Comparison of ENCODE assay signal across 8 cellular contexts in the genomic region with DNA sequence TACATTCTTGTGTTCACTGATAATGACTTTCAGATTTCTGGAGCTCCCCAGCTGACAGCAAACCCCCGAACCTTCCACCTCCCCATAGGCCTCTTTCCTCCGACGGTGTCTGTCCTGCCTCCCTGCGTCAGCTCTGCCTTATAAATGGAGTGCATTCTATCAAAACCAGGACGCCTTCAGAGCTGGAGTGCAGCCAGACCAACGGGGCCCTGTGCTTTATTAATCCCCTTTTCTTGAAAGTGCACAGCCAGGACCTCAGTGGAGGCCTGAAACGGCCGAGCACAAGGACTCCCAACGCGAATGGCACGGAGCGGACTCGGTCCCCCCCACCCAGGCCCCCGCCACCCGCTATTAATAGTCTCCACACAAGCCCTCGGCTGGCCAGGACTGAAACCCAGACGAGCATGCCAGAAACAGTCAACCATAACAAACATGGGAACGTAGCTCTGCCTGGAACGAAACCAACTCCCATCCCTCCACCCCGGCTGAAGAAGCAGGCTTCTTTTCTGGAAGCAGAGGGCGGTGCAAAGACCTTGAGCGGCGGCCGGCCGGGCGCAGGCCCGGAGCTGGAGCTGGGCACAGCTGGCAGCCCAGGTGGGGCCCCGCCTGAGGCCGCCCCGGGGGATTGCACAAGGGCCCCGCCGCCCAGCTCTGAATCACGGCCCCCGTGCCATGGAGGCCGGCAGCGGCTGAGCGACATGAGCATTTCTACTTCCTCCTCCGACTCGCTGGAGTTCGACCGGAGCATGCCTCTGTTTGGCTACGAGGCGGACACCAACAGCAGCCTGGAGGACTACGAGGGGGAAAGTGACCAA. TPM values are rescaled to one million over a fixed set of nuclear protein-coding genes. Genes with fewer than 3 reads are reported as not detected.
DNase-seq lines count a peak whose midpoint lies in the region; ATAC-seq and TF ChIP-seq lines count a peak whose summit lies in the region.

No MANE protein-coding gene starts in this region.

- H3K36me3 ChIP-seq in vagina: peaks cover 0 to 18% of the 10 kb centered on the region in 2 donors

- H3K27me3 ChIP-seq in vagina: no peaks in the 10 kb centered on the region

- no peaks in the 10 kb centered on the region for H3K9me3 Mint-ChIP-seq in natural killer cell

- H3K4me3 Mint-ChIP-seq in natural killer cell: no peak overlapping the region

- H3K4me1 ChIP-seq in vagina: peaks cover 54% of the 10 kb centered on the region

- no peaks in the 10 kb centered on the region for H3K36me3 Mint-ChIP-seq in natural killer cell

- no peaks in the 10 kb centered on the region for H3K9me3 ChIP-seq in vagina

- H3K27ac ChIP-seq in epithelial cell of prostate: peak overlapping the region; percentile 94
- H3K27ac ChIP-seq in vagina: peak overlapping the region; percentile 83

- H3K27ac Mint-ChIP-seq in natural killer cell: no peak overlapping the region

- peaks cover 0 to 5% of the 10 kb centered on the region in 2 donors for H3K4me1 Mint-ChIP-seq in natural killer cell

- peak overlapping the region; percentile 68 to 75 for H3K4me3 ChIP-seq in vagina

- peak; percentile 89 for DNase-seq in GM03348 (ENCODE audit: low spot score)
- DNase-seq in NOMO-1 treated with DMSO at 0.1 percent for 48 hours (lab: John Stamatoyannopoulos, UW; ENCODE audit: unreplicated experiment): peak; percentile 73
- peak; percentile 50 for DNase-seq in epithelial cell of prostate (ENCODE audit: low read depth, low spot score)
- DNase-seq in mucosa of gallbladder (ENCODE audit: low spot score): peak; percentile 79
- DNase-seq in vagina (ENCODE audit: extremely low spot score in 2 of 2): peak in 1 of 2 donors; percentile 95
- no peak for DNase-seq in NCI-H2107 (lab: John Stamatoyannopoulos, UW)
- DNase-seq in natural killer cell: no peak
- DNase-seq in SKM-1 (lab: John Stamatoyannopoulos, UW; ENCODE audit: unreplicated experiment): no peak

- H3K27me3 Mint-ChIP-seq in natural killer cell (ENCODE audit: low read depth in 2 of 2): peaks cover 0 to 7% of the 10 kb centered on the region in 2 donors

- TF ChIP-seq POLR2A in vagina (IDR thresholded peaks at IDR 0.05): no peak

- TF ChIP-seq CTCF in vagina (IDR thresholded peaks at IDR 0.05) (no peak), natural killer cell (IDR thresholded peaks at IDR 0.05) (no peak)

- ATAC-seq in natural killer cell: no peak

- intact Hi-C loops in vagina (cut with DNase I): no loop called here
- intact Hi-C loops in natural killer cell (cut with micrococcal nuclease): no loop called here

RNA-seq across cellular contexts. Expression of a gene that starts 42.3 kb away (rescaled TPM):
- total RNA-seq in mucosa of gallbladder: 54.3 TPM
- total RNA-seq in vagina: 28.2 TPM
- total RNA-seq in natural killer cell: 10 to 100 TPM; 20.8 to 25.1 (median 23.8) TPM

Comparison
In these comparisons a context has a peak if more than half of its experiments do, and no peak if none do; other contexts are left out.
1. DNase-seq: peak in GM03348 (single experiment), NOMO-1 treated with DMSO at 0.1 percent for 48 hours (single experiment), epithelial cell of prostate (single experiment) and mucosa of gallbladder (single experiment); none in NCI-H2107 (single experiment), natural killer cell (single experiment) and SKM-1 (single experiment).